2 cellular contexts compared by ENCODE assay signal in the genomic region with DNA sequence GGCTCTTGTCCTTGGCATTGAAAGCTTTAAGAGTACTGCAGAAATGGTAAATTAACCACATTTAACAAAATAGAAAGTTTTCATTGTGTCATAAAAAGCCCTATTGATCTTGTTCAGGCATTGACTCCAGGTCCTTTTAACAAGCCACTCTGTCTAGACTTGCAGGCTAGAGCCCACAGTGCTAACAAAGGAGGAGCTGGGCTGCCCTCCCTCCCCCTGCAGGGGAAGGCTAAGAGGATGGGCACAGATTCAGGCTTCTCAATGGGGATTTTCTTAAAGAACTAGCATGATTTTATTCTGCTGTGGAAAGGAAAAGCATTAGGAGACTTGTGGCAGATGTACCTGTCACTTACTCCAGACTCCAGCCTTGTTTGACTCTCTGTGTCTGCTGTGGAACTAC.
TF ChIP-seq lines count a peak whose summit lies in the region.

No MANE protein-coding gene starts in this region.

TF ChIP-seq in GM23338, 12 proteins besides CTCF, POLR2A, EP300 and RAD21 (continued from another document):
- TF ChIP-seq, protein P1, sequence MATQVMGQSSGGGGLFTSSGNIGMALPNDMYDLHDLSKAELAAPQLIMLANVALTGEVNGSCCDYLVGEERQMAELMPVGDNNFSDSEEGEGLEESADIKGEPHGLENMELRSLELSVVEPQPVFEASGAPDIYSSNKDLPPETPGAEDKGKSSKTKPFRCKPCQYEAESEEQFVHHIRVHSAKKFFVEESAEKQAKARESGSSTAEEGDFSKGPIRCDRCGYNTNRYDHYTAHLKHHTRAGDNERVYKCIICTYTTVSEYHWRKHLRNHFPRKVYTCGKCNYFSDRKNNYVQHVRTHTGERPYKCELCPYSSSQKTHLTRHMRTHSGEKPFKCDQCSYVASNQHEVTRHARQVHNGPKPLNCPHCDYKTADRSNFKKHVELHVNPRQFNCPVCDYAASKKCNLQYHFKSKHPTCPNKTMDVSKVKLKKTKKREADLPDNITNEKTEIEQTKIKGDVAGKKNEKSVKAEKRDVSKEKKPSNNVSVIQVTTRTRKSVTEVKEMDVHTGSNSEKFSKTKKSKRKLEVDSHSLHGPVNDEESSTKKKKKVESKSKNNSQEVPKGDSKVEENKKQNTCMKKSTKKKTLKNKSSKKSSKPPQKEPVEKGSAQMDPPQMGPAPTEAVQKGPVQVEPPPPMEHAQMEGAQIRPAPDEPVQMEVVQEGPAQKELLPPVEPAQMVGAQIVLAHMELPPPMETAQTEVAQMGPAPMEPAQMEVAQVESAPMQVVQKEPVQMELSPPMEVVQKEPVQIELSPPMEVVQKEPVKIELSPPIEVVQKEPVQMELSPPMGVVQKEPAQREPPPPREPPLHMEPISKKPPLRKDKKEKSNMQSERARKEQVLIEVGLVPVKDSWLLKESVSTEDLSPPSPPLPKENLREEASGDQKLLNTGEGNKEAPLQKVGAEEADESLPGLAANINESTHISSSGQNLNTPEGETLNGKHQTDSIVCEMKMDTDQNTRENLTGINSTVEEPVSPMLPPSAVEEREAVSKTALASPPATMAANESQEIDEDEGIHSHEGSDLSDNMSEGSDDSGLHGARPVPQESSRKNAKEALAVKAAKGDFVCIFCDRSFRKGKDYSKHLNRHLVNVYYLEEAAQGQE (IDR thresholded peaks at IDR 0.05; ENCODE audit: unreplicated experiment): no peak
- TF ChIP-seq, protein P2, sequence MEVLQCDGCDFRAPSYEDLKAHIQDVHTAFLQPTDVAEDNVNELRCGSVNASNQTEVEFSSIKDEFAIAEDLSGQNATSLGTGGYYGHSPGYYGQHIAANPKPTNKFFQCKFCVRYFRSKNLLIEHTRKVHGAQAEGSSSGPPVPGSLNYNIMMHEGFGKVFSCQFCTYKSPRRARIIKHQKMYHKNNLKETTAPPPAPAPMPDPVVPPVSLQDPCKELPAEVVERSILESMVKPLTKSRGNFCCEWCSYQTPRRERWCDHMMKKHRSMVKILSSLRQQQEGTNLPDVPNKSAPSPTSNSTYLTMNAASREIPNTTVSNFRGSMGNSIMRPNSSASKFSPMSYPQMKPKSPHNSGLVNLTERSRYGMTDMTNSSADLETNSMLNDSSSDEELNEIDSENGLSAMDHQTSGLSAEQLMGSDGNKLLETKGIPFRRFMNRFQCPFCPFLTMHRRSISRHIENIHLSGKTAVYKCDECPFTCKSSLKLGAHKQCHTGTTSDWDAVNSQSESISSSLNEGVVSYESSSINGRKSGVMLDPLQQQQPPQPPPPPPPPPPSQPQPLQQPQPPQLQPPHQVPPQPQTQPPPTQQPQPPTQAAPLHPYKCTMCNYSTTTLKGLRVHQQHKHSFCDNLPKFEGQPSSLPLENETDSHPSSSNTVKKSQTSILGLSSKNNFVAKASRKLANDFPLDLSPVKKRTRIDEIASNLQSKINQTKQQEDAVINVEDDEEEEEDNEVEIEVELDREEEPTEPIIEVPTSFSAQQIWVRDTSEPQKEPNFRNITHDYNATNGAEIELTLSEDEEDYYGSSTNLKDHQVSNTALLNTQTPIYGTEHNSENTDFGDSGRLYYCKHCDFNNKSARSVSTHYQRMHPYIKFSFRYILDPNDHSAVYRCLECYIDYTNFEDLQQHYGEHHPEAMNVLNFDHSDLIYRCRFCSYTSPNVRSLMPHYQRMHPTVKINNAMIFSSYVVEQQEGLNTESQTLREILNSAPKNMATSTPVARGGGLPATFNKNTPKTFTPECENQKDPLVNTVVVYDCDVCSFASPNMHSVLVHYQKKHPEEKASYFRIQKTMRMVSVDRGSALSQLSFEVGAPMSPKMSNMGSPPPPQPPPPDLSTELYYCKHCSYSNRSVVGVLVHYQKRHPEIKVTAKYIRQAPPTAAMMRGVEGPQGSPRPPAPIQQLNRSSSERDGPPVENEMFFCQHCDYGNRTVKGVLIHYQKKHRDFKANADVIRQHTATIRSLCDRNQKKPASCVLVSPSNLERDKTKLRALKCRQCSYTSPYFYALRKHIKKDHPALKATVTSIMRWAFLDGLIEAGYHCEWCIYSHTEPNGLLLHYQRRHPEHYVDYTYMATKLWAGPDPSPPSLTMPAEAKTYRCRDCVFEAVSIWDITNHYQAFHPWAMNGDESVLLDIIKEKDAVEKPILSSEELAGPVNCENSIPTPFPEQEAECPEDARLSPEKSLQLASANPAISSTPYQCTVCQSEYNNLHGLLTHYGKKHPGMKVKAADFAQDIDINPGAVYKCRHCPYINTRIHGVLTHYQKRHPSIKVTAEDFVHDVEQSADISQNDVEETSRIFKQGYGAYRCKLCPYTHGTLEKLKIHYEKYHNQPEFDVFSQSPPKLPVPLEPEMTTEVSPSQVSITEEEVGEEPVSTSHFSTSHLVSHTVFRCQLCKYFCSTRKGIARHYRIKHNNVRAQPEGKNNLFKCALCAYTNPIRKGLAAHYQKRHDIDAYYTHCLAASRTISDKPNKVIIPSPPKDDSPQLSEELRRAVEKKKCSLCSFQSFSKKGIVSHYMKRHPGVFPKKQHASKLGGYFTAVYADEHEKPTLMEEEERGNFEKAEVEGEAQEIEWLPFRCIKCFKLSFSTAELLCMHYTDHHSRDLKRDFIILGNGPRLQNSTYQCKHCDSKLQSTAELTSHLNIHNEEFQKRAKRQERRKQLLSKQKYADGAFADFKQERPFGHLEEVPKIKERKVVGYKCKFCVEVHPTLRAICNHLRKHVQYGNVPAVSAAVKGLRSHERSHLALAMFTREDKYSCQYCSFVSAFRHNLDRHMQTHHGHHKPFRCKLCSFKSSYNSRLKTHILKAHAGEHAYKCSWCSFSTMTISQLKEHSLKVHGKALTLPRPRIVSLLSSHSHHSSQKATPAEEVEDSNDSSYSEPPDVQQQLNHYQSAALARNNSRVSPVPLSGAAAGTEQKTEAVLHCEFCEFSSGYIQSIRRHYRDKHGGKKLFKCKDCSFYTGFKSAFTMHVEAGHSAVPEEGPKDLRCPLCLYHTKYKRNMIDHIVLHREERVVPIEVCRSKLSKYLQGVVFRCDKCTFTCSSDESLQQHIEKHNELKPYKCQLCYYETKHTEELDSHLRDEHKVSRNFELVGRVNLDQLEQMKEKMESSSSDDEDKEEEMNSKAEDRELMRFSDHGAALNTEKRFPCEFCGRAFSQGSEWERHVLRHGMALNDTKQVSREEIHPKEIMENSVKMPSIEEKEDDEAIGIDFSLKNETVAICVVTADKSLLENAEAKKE (CRISPR knock-in tag; IDR thresholded peaks at IDR 0.05): no peak
- no peak for TF ChIP-seq EZH2phosphoT487 (IDR thresholded peaks at IDR 0.05; ENCODE audit: unreplicated experiment)

TF ChIP-seq in WTC11, 78 proteins besides CTCF, POLR2A, EP300 and RAD21 (continued from another document):
- TF ChIP-seq, protein P3, sequence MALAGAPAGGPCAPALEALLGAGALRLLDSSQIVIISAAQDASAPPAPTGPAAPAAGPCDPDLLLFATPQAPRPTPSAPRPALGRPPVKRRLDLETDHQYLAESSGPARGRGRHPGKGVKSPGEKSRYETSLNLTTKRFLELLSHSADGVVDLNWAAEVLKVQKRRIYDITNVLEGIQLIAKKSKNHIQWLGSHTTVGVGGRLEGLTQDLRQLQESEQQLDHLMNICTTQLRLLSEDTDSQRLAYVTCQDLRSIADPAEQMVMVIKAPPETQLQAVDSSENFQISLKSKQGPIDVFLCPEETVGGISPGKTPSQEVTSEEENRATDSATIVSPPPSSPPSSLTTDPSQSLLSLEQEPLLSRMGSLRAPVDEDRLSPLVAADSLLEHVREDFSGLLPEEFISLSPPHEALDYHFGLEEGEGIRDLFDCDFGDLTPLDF (CRISPR knock-in tag; IDR thresholded peaks at IDR 0.05): no peak
- TF ChIP-seq CREM (CRISPR knock-in tag; IDR thresholded peaks at IDR 0.05) (no peak), CBFB (CRISPR knock-in tag; IDR thresholded peaks at IDR 0.05; ENCODE audit: low read depth) (no peak), ATF1 (CRISPR knock-in tag; IDR thresholded peaks at IDR 0.05) (no peak)
TF ChIP-seq in WTC11: peak in this region for 0.
